In the genomic region with DNA sequence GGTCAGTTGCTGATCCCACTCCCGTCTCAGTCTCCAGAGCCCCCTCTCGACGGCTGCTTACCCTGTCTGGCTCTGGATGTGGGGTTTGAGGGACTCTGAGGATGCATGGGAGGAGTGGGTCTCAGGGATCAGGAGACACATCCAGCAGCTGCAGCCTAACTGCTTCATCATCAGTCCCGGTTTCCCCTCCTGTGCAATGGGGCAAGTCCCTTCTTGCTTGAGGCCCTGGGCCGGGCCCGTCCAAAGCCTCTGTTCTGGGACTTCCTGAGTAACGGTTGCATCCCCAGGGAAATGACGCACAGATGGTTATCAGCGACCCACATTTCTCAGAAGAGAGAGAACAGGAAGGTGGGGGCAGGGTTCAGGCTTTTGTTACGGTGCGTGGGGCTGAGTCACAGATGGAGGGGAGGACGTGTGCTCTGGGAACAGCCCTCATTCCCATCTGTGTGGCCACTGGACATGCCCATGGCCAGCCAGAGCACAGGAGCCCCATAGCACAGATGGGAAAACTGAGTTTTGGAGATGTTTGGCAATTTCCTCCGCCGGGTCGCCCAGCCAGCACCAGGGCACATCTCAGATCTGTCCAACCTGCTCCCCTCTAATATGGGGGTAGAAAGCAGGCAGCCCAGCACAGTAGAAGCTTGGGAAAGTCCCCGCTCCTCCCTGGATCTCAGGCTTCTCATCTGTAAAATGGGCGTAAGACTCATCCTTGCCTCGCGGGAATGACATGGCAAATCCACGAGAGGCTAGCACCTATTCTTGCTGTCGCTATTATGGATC, we compare ENCODE assay signal across 1 cellular context.
TF ChIP-seq lines count a peak whose summit lies in the region.

No MANE protein-coding gene starts in this region.

TF ChIP-seq in K562, 482 proteins besides CTCF, POLR2A, EP300 and RAD21 (continued from another document):
- TF ChIP-seq GTF3C2 (IDR thresholded peaks at IDR 0.05; ENCODE audit: borderline replicate concordance, extremely low read depth, insufficient read length), result no peak
- TF ChIP-seq PHF8 (IDR thresholded peaks at IDR 0.05; ENCODE audit: borderline replicate concordance, low read length), result peak; percentile 70; the same call in 1 of the 2 replicates
- TF ChIP-seq TAF7 (tag; IDR thresholded peaks at IDR 0.05), result peak; percentile 68
- 0 out of 2 replicates have a peak, but pooled peaks have one; percentile 59 for TF ChIP-seq AFF4 (CRISPR knock-in tag; IDR thresholded peaks at IDR 0.05)
- TF ChIP-seq, protein P1, sequence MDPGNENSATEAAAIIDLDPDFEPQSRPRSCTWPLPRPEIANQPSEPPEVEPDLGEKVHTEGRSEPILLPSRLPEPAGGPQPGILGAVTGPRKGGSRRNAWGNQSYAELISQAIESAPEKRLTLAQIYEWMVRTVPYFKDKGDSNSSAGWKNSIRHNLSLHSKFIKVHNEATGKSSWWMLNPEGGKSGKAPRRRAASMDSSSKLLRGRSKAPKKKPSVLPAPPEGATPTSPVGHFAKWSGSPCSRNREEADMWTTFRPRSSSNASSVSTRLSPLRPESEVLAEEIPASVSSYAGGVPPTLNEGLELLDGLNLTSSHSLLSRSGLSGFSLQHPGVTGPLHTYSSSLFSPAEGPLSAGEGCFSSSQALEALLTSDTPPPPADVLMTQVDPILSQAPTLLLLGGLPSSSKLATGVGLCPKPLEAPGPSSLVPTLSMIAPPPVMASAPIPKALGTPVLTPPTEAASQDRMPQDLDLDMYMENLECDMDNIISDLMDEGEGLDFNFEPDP (CRISPR knock-in tag; IDR thresholded peaks at IDR 0.05), result peak; percentile 50; the same call in 1 of the 2 replicates
- TF ChIP-seq GABPB1 (CRISPR knock-in tag; IDR thresholded peaks at IDR 0.05), result peak; percentile 79
- TF ChIP-seq SP1 (CRISPR knock-in tag; IDR thresholded peaks at IDR 0.05), result no peak; the same call in 1 of the 2 replicates
- TF ChIP-seq NR2C2 (CRISPR knock-in tag; IDR thresholded peaks at IDR 0.05), result no peak
- peak; percentile 75 for TF ChIP-seq NR2C2 (tag; IDR thresholded peaks at IDR 0.05)
- TF ChIP-seq CHD2 (IDR thresholded peaks at IDR 0.05; ENCODE audit: low read depth, low read length), result peak; percentile 52; the same call in 1 of the 2 replicates
- peak; percentile 89 for TF ChIP-seq TAF9B (IDR thresholded peaks at IDR 0.05; ENCODE audit: partially characterized antibody)
- peak; percentile 96 for TF ChIP-seq ETV1 (tag; conservative IDR thresholded peaks at IDR 0.05; ENCODE audit: low read depth)
- no peak for TF ChIP-seq STAT5B (CRISPR knock-in tag; IDR thresholded peaks at IDR 0.05)
- TF ChIP-seq HMG20A (CRISPR knock-in tag; conservative IDR thresholded peaks at IDR 0.05), result no peak
- TF ChIP-seq, protein P2, sequence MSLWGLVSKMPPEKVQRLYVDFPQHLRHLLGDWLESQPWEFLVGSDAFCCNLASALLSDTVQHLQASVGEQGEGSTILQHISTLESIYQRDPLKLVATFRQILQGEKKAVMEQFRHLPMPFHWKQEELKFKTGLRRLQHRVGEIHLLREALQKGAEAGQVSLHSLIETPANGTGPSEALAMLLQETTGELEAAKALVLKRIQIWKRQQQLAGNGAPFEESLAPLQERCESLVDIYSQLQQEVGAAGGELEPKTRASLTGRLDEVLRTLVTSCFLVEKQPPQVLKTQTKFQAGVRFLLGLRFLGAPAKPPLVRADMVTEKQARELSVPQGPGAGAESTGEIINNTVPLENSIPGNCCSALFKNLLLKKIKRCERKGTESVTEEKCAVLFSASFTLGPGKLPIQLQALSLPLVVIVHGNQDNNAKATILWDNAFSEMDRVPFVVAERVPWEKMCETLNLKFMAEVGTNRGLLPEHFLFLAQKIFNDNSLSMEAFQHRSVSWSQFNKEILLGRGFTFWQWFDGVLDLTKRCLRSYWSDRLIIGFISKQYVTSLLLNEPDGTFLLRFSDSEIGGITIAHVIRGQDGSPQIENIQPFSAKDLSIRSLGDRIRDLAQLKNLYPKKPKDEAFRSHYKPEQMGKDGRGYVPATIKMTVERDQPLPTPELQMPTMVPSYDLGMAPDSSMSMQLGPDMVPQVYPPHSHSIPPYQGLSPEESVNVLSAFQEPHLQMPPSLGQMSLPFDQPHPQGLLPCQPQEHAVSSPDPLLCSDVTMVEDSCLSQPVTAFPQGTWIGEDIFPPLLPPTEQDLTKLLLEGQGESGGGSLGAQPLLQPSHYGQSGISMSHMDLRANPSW (CRISPR knock-in tag; IDR thresholded peaks at IDR 0.05), result peak; percentile 77; the same call in 1 of the 2 replicates
- TF ChIP-seq RBFOX2 (IDR thresholded peaks at IDR 0.05; ENCODE audit: low read depth, low read length), result peak; percentile 76
- TF ChIP-seq L3MBTL2 (IDR thresholded peaks at IDR 0.05), result peak; percentile 88
- TF ChIP-seq RNF2 (IDR thresholded peaks at IDR 0.05), result peak; percentile 98
- TF ChIP-seq, protein P3, sequence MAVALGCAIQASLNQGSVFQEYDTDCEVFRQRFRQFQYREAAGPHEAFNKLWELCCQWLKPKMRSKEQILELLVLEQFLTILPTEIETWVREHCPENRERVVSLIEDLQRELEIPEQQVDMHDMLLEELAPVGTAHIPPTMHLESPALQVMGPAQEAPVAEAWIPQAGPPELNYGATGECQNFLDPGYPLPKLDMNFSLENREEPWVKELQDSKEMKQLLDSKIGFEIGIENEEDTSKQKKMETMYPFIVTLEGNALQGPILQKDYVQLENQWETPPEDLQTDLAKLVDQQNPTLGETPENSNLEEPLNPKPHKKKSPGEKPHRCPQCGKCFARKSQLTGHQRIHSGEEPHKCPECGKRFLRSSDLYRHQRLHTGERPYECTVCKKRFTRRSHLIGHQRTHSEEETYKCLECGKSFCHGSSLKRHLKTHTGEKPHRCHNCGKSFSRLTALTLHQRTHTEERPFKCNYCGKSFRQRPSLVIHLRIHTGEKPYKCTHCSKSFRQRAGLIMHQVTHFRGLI (CRISPR knock-in tag; IDR thresholded peaks at IDR 0.05), result no peak
- TF ChIP-seq RB1 (IDR thresholded peaks at IDR 0.05; ENCODE audit: low read depth), result 0 out of 2 replicates have a peak, but pooled peaks have one; percentile 24
- peak; percentile 98 for TF ChIP-seq SOX6 (IDR thresholded peaks at IDR 0.05)
- TF ChIP-seq ZNF512 (tag; IDR thresholded peaks at IDR 0.05), result no peak
- peak; percentile 80 for TF ChIP-seq NCOR1 (IDR thresholded peaks at IDR 0.05)
- TF ChIP-seq PHF20 (IDR thresholded peaks at IDR 0.05; ENCODE audit: partially characterized antibody), result peak; percentile 81
- no peak for TF ChIP-seq TFAM (CRISPR knock-in tag; conservative IDR thresholded peaks at IDR 0.05)
- no peak for TF ChIP-seq RFX5 (IDR thresholded peaks at IDR 0.05; ENCODE audit: low read depth, low read length)
- TF ChIP-seq, protein P4, sequence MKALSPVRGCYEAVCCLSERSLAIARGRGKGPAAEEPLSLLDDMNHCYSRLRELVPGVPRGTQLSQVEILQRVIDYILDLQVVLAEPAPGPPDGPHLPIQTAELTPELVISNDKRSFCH (CRISPR knock-in tag; IDR thresholded peaks at IDR 0.05), result no peak
- TF ChIP-seq, protein P4 (tag; IDR thresholded peaks at IDR 0.05), result peak; percentile 69
- no peak for TF ChIP-seq NUFIP1 (IDR thresholded peaks at IDR 0.05; ENCODE audit: partially characterized antibody)
- peak; percentile 84 for TF ChIP-seq TRIM28 (IDR thresholded peaks at IDR 0.05)
- no peak for TF ChIP-seq E2F1 (CRISPR knock-in tag; IDR thresholded peaks at IDR 0.05)
- TF ChIP-seq GATAD2A (IDR thresholded peaks at IDR 0.05), result peak; percentile 63; the same call in 1 of the 2 replicates
- TF ChIP-seq ZNF175 (CRISPR knock-in tag; IDR thresholded peaks at IDR 0.05; ENCODE audit: low read depth), result peak; percentile 67
